ENCODE assay signal across 30 cellular contexts in genomic region chr1:14292533-14292932, GRCh38.
"Had no signal": no experiment of that assay in that cellular context is flagged by ENCODE, and none has a peak within 500 bp of the region (broad histone marks: within the 10 kb centered on the region; RNA-seq: fewer than 3 reads in every experiment).

No MANE protein-coding gene starts in this region.

- DNase-seq: colonic mucosa; dermis blood vessel endothelial cell; effector memory CD4-positive, alpha-beta T cell; esophagus squamous epithelium; foreskin melanocyte; glutamatergic neuron; heart right ventricle; hippocampal formation; immature natural killer cell; islet precursor cell; kidney glomerular epithelial cell; left colon; left ventricle myocardium superior; lower lobe of right lung; naive thymus-derived CD8-positive, alpha-beta T cell; nephron progenitor cell; occipital lobe; ovary; retina; right lobe of liver; small intestine; stimulated activated CD4-positive, alpha-beta T cell treated with anti-CD3 and anti-CD28 coated beads, Interleukin-15, amount 100 ng/mL, for 24 hours; stimulated activated CD4-positive, alpha-beta T cell treated with anti-CD3 and anti-CD28 coated beads, Interleukin-2, amount 100 ng/mL, for 48 hours; stimulated activated CD8-positive, alpha-beta memory T cell treated with anti-CD3 and anti-CD28 coated beads, Interleukin-4, amount 100 ng/mL, for 48 hours; stimulated activated naive CD4-positive, alpha-beta T cell; stimulated activated naive CD8-positive, alpha-beta T cell treated with anti-CD3 and anti-CD28 coated beads, Interleukin-15, amount 100 ng/mL, for 72 hours; thyroid gland; trophoblast cell had no signal

- H3K4me1 Mint-ChIP-seq: immature natural killer cell; stimulated activated naive CD8-positive, alpha-beta T cell treated with anti-CD3 and anti-CD28 coated beads, Interleukin-15, amount 100 ng/mL, for 72 hours had no signal

- H3K9me3 ChIP-seq: colonic mucosa, esophagus squamous epithelium, heart right ventricle, lower lobe of right lung, ovary, right lobe of liver, suprapubic skin, thyroid gland, vagina had no signal

- H3K27me3 ChIP-seq: colonic mucosa, esophagus squamous epithelium, ovary, right lobe of liver, suprapubic skin, thyroid gland, vagina had no signal

- H3K27ac Mint-ChIP-seq: immature natural killer cell; naive thymus-derived CD8-positive, alpha-beta T cell; nephron progenitor cell; stimulated activated naive CD8-positive, alpha-beta T cell treated with anti-CD3 and anti-CD28 coated beads, Interleukin-15, amount 100 ng/mL, for 72 hours had no signal

- H3K36me3 Mint-ChIP-seq: naive thymus-derived CD8-positive, alpha-beta T cell had no signal

- H3K27me3 Mint-ChIP-seq: stimulated activated naive CD8-positive, alpha-beta T cell treated with anti-CD3 and anti-CD28 coated beads, Interleukin-15, amount 100 ng/mL, for 72 hours had no signal

- H3K4me3 Mint-ChIP-seq: immature natural killer cell; naive thymus-derived CD8-positive, alpha-beta T cell; nephron progenitor cell; stimulated activated naive CD8-positive, alpha-beta T cell treated with anti-CD3 and anti-CD28 coated beads, Interleukin-15, amount 100 ng/mL, for 72 hours had no signal

- H3K4me1 ChIP-seq: colonic mucosa, heart right ventricle, lower lobe of right lung, right lobe of liver, suprapubic skin, thyroid gland, vagina had no signal

- H3K36me3 ChIP-seq: colonic mucosa, esophagus squamous epithelium, heart right ventricle, lower lobe of right lung, ovary, right lobe of liver, suprapubic skin, thyroid gland, vagina had no signal

- H3K27ac ChIP-seq: colonic mucosa, heart right ventricle, lower lobe of right lung, ovary, right lobe of liver, suprapubic skin, thyroid gland, vagina had no signal

- H3K4me3 ChIP-seq: colonic mucosa, esophagus squamous epithelium, heart right ventricle, lower lobe of right lung, ovary, right lobe of liver, suprapubic skin, thyroid gland, vagina had no signal

- ATAC-seq: heart right ventricle; left colon; left ventricle myocardium superior; lower lobe of right lung; naive thymus-derived CD8-positive, alpha-beta T cell; right lobe of liver; stimulated activated naive CD8-positive, alpha-beta T cell treated with anti-CD3 and anti-CD28 coated beads, Interleukin-15, amount 100 ng/mL, for 72 hours had no signal
